Comparison of ENCODE assay signal across 1 cellular context in genomic region chr14:76828339-76829015, GRCh38.
TF ChIP-seq lines count a peak whose summit lies in the region.

No MANE protein-coding gene starts in this region.

TF ChIP-seq in GM23338, 12 proteins besides CTCF, POLR2A, EP300 and RAD21 (continued from another document):
- TF ChIP-seq ZNF462 (CRISPR knock-in tag; IDR thresholded peaks at IDR 0.05): no peak
- no peak for TF ChIP-seq ZNF114 (CRISPR knock-in tag; IDR thresholded peaks at IDR 0.05)
